Comparison of ENCODE assay signal across 1 cellular context in the genomic region with DNA sequence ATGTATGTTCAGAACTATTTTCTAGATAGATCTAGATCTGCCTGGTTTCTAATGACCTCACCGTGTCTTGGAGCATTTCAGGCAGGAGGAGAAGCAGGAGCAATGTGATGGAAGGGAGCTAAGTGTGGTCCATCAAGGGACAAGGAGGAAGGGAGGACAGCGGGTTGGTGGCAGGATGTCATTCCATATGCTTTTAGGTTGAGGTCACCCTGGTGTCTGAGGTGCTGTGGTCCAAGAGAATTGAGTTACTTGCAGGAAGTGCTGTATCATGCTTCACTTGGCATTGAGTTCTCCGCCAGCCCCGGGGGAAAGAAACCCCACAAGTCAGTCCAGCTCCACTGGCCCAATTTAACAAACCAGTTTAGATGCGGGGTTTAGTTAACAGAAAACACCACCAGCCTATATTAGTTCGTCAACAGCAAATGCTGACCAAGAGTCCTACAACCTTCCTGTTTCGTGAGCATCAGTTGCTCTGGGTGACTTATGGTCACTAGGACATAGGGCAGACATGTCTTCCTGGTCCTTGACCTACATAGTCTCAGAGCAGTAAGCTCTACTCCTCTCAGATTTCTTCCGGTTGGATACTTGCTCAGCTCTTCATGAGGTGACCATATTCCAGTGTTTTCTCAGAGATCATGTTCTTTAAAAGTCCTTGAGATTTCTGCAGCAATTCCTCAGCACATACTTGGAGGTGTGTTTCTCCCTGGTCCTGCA.
TF ChIP-seq lines count a peak whose summit lies in the region.

No MANE protein-coding gene starts in this region.

TF ChIP-seq in IMR-90, 13 proteins besides CTCF, POLR2A, EP300 and RAD21:
- no peak for TF ChIP-seq MAFK (IDR thresholded peaks at IDR 0.05; ENCODE audit: low read depth, low read length)
- TF ChIP-seq RFX5 (IDR thresholded peaks at IDR 0.05; ENCODE audit: low read depth, low read length) = no peak
- no peak for TF ChIP-seq MAZ (IDR thresholded peaks at IDR 0.05; ENCODE audit: borderline replicate concordance, low read depth, low read length)
- TF ChIP-seq, protein P1, sequence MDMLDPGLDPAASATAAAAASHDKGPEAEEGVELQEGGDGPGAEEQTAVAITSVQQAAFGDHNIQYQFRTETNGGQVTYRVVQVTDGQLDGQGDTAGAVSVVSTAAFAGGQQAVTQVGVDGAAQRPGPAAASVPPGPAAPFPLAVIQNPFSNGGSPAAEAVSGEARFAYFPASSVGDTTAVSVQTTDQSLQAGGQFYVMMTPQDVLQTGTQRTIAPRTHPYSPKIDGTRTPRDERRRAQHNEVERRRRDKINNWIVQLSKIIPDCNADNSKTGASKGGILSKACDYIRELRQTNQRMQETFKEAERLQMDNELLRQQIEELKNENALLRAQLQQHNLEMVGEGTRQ (IDR thresholded peaks at IDR 0.05; ENCODE audit: low read depth, low read length) = no peak
- TF ChIP-seq CEBPB (IDR thresholded peaks at IDR 0.05; ENCODE audit: low read depth, low read length) = no peak
- no peak for TF ChIP-seq SMC3 (IDR thresholded peaks at IDR 0.05; ENCODE audit: low read depth, low read length)
- TF ChIP-seq, protein P2, sequence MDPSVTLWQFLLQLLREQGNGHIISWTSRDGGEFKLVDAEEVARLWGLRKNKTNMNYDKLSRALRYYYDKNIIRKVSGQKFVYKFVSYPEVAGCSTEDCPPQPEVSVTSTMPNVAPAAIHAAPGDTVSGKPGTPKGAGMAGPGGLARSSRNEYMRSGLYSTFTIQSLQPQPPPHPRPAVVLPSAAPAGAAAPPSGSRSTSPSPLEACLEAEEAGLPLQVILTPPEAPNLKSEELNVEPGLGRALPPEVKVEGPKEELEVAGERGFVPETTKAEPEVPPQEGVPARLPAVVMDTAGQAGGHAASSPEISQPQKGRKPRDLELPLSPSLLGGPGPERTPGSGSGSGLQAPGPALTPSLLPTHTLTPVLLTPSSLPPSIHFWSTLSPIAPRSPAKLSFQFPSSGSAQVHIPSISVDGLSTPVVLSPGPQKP (IDR thresholded peaks at IDR 0.05; ENCODE audit: borderline replicate concordance, low read depth, low read length) = no peak
- TF ChIP-seq MXI1 (IDR thresholded peaks at IDR 0.05; ENCODE audit: borderline replicate concordance, low read depth, low read length) = no peak
- TF ChIP-seq FOS (IDR thresholded peaks at IDR 0.05; ENCODE audit: low read depth, low read length) = no peak
- TF ChIP-seq BHLHE40 (IDR thresholded peaks at IDR 0.05; ENCODE audit: low read depth, low read length) = no peak
- no peak for TF ChIP-seq NFE2L2 (IDR thresholded peaks at IDR 0.05; ENCODE audit: low read depth, low read length)
- TF ChIP-seq CHD1 (IDR thresholded peaks at IDR 0.05; ENCODE audit: low read depth, low read length) = no peak
- no peak for TF ChIP-seq RCOR1 (IDR thresholded peaks at IDR 0.05; ENCODE audit: insufficient replicate concordance, low read length)
